In the genomic region with DNA sequence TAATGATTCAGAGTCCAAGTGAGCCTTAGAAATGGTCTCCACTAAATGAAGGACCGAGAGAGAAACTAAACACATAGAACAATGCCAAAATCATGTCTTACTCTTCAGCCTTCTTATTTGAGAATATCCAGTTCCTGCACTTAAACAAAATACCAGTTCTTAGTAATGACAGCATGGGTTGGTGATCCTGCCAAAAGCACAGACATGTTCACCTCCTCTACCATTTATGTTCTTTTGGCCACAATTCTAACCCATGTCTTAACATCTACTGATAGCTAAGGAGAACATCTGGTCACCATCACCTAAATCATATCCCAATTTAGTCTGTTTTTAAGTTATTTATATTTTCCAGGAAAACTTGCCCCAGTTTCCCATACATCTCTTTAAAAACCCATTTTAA, we compare ENCODE assay signal across 23 cellular contexts.
A peak's percentile ranks its signal among the peaks of the same experiment; 100 is the strongest.
DNase-seq lines count a peak whose midpoint lies in the region; ATAC-seq, FAIRE-seq and TF ChIP-seq lines count a peak whose summit lies in the region.
"Had no signal": no experiment of that assay in that cellular context is flagged by ENCODE, and none has a peak within 500 bp of the region (broad histone marks: within the 10 kb centered on the region; RNA-seq: fewer than 3 reads in every experiment).

No MANE protein-coding gene starts in this region.

- peaks cover 2% of the 10 kb centered on the region for H3K27me3 Mint-ChIP-seq in CD4-positive, alpha-beta T cell

- intact Hi-C loops in CD4-positive, alpha-beta T cell (cut with DNase I, micrococcal nuclease): no loop called here

- no peak for TF ChIP-seq POLR2A in GM12891 (IDR thresholded peaks at IDR 0.05; ENCODE audit: low read depth, low read length)

- H3K36me3 Mint-ChIP-seq in CD4-positive, alpha-beta T cell (ENCODE audit: low read depth): no peaks in the 10 kb centered on the region
- H3K36me3 Mint-ChIP-seq: CD14-positive monocyte; CD4-positive, alpha-beta memory T cell had no signal

- peaks cover 12% of the 10 kb centered on the region for H3K4me1 ChIP-seq in muscle layer of colon (ENCODE audit: insufficient read depth, low read length)
- H3K4me1 ChIP-seq: A549; BE2C; BLaER1 treated with 17β-estradiol and CSF1 and Interleukin-3, amounts not matched to agents 10 nM and 100 nM had no signal

- no peaks in the 10 kb centered on the region for H3K9me3 ChIP-seq in muscle layer of colon (ENCODE audit: low read length)
- no peaks in the 10 kb centered on the region for H3K9me3 ChIP-seq in CD4-positive, alpha-beta T cell (ENCODE audit: control insufficient read depth, low read length)
- H3K9me3 ChIP-seq: A549; BE2C; BLaER1 treated with 17β-estradiol and CSF1 and Interleukin-3, amounts not matched to agents 10 nM and 100 nM had no signal

- H3K27ac ChIP-seq in muscle layer of colon (ENCODE audit: low read depth, low read length): peak overlapping the region; percentile 39
- no peak overlapping the region for H3K27ac ChIP-seq in CD4-positive, alpha-beta T cell (ENCODE audit: low read depth, low read length)
- H3K27ac ChIP-seq: 22Rv1; A549; BLaER1 treated with 17β-estradiol and CSF1 and Interleukin-3, amounts not matched to agents 10 nM and 100 nM had no signal

- no peaks in the 10 kb centered on the region for H3K9me3 Mint-ChIP-seq in CD4-positive, alpha-beta T cell
- H3K9me3 Mint-ChIP-seq: CD14-positive monocyte; CD4-positive, alpha-beta memory T cell had no signal

- no peak for TF ChIP-seq CTCF in fibroblast of pulmonary artery (IDR thresholded peaks at IDR 0.05; ENCODE audit: low read length, missing control alignments)
- TF ChIP-seq CTCF in CD4-positive, alpha-beta T cell (IDR thresholded peaks at IDR 0.05): no peak

- H3K4me3 Mint-ChIP-seq in CD4-positive, alpha-beta T cell: no peak overlapping the region
- H3K4me3 Mint-ChIP-seq: CD14-positive monocyte; CD4-positive, alpha-beta memory T cell had no signal

- H3K9ac ChIP-seq in muscle layer of colon (ENCODE audit: low read length): no peak overlapping the region
- H3K9ac ChIP-seq: BLaER1 treated with 17β-estradiol and CSF1 and Interleukin-3, amounts not matched to agents 10 nM and 100 nM had no signal

- FAIRE-seq in GM12891 (lab: Jason Lieb, UNC): no peak
- FAIRE-seq: A549, G401.6 had no signal

- no peak overlapping the region for H3K27ac Mint-ChIP-seq in CD4-positive, alpha-beta T cell
- H3K27ac Mint-ChIP-seq: CD14-positive monocyte; CD4-positive, alpha-beta memory T cell had no signal

- H3K4me1 Mint-ChIP-seq in CD4-positive, alpha-beta T cell (ENCODE audit: low read depth): no peaks in the 10 kb centered on the region
- H3K4me1 Mint-ChIP-seq: CD14-positive monocyte; CD4-positive, alpha-beta memory T cell had no signal

- DNase-seq in DMS53 treated with DMSO at 0.1 percent for 48 hours (lab: John Stamatoyannopoulos, UW; ENCODE audit: unreplicated experiment) (peak; percentile 11), DMS53 (lab: John Stamatoyannopoulos, UW) (no peak), fibroblast of pulmonary artery (ENCODE audit: low read depth) (peak; percentile 21), A172 (ENCODE audit: low spot score) (no peak), GM12891 (ENCODE audit: insufficient read length, low spot score) (no peak)
- no peak for DNase-seq in CD4-positive, alpha-beta T cell
- DNase-seq: ACHN; AML-193; BE2C; Calu3; CD4-positive, alpha-beta memory T cell; COR-L47; DND-41; GOT3; H7; HCEC 1CT had no signal

- H3K4me3 ChIP-seq in fibroblast of pulmonary artery (replicated peaks; ENCODE audit: low read depth, low read length) (no peak overlapping the region), muscle layer of colon (ENCODE audit: low read depth in 1 of 2, low read length in 2 of 2) (no peak overlapping the region)
- H3K4me3 ChIP-seq: A549; BLaER1 treated with 17β-estradiol and CSF1 and Interleukin-3, amounts not matched to agents 10 nM and 100 nM had no signal

- ATAC-seq in GM21619 (IDR thresholded peaks at IDR 0.05; ENCODE audit: unreplicated experiment): no peak
- ATAC-seq in CD4-positive, alpha-beta T cell (ENCODE audit: poor library complexity): no peak
- ATAC-seq: A549 had no signal

- H3K27me3 ChIP-seq in muscle layer of colon (ENCODE audit: control insufficient read depth in 1 of 2, insufficient read depth in 2 of 2, low read length in 2 of 2): no peaks in the 10 kb centered on the region
- no peaks in the 10 kb centered on the region for H3K27me3 ChIP-seq in CD4-positive, alpha-beta T cell (ENCODE audit: control insufficient read depth, insufficient read depth, low read length)
- H3K27me3 ChIP-seq: BE2C; BLaER1 treated with 17β-estradiol and CSF1 and Interleukin-3, amounts not matched to agents 10 nM and 100 nM had no signal

- CTCF ChIA-PET in CD4-positive, alpha-beta T cell (lab: Charles Lee): interaction anchor here (0.9 kb wide), 1 partner anchor 17 kb away, joined by 3 read pairs; no protein-coding TSS in a partner anchor

- POLR2A ChIA-PET in CD4-positive, alpha-beta T cell (lab: Charles Lee): no interaction called here

- no peaks in the 10 kb centered on the region for H3K36me3 ChIP-seq in muscle layer of colon (ENCODE audit: insufficient read depth, low read length)
- H3K36me3 ChIP-seq: BE2C; BLaER1 treated with 17β-estradiol and CSF1 and Interleukin-3, amounts not matched to agents 10 nM and 100 nM had no signal

TF ChIP-seq in GM12891, 5 proteins besides CTCF, POLR2A, EP300 and RAD21:
- TF ChIP-seq PAX5 (IDR thresholded peaks at IDR 0.05; ENCODE audit: insufficient read depth, low read length, severe bottlenecking) (no peak), SPI1 (IDR thresholded peaks at IDR 0.05; ENCODE audit: low read depth, low read length) (no peak), TAF1 (IDR thresholded peaks at IDR 0.05; ENCODE audit: low read depth, low read length) (no peak), POU2F2 (IDR thresholded peaks at IDR 0.05; ENCODE audit: low read depth, low read length) (no peak), POLR2AphosphoS5 (IDR thresholded peaks at IDR 0.05; ENCODE audit: low read depth, low read length) (no peak)
TF ChIP-seq in GM12891: peak in this region for 0.

Comparison
In these comparisons a context has a peak if more than half of its experiments do, and no peak if none do; other contexts are left out.
1. DNase-seq: peak in DMS53 treated with DMSO at 0.1 percent for 48 hours (single experiment) and fibroblast of pulmonary artery (single experiment); none in DMS53 (single experiment), A172 (single experiment), GM12891 (single experiment) and CD4-positive, alpha-beta T cell (0 of 10).